In the genomic region with DNA sequence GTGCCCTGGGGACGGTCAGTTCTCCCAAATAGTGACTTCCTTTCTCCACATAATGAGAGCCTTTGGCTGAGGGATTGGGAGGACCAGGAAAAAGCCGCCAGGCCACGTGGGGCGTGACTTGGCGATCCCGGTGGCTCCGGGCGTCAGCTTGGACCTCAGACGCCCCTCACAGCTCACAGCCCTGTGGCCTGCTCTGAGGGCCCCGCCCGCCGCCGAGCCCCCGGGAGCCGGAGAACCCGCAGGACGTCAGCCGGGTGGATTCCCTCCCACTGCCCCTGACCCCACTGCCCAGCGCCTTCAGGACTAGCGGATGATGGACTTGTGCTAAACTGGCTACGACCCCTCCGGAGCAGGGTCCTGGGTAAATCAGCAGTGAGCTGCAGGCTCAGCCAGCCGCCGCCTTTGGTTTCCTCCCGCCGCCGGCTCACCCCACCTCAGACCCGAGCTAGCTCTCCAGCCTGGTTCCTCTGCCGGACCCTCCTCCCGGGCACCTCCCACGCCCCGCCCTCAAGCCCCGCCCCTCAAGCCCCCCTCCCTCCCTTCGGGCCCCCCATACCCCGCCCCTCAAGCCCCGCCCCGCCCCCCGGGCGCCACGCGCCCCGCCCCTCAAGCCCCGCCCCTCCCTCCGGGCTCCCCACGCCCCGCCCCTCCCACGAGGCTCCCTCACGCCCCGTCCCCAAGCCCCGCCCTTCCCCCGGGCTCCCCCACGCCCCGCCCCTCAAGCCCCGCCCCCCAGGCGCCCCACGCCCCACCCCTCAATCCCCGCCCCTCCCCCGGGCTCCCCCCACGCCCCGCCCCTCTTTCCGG, we compare ENCODE assay signal across 8 cellular contexts. TPM values are rescaled to one million over a fixed set of nuclear protein-coding genes. Genes with fewer than 3 reads are reported as not detected.
A peak's percentile ranks its signal among the peaks of the same experiment; 100 is the strongest.
DNase-seq lines count a peak whose midpoint lies in the region; ATAC-seq lines count a peak whose summit lies in the region.

No MANE protein-coding gene starts in this region.

- peak; percentile 36 for ATAC-seq in HG02678 (IDR thresholded peaks at IDR 0.05; ENCODE audit: unreplicated experiment)

- peaks cover 14% of the 10 kb centered on the region for H3K4me1 ChIP-seq in effector memory CD4-positive, alpha-beta T cell (ENCODE audit: control insufficient read depth, insufficient read depth, low read length, poor library complexity, severe bottlenecking)
- peaks cover 13% of the 10 kb centered on the region for H3K4me1 ChIP-seq in thymus (ENCODE audit: control insufficient read depth, insufficient read depth, low read length)

- no peaks in the 10 kb centered on the region for H3K27me3 ChIP-seq in effector memory CD4-positive, alpha-beta T cell (replicated peaks; ENCODE audit: control insufficient read depth, insufficient read depth, low read length, poor library complexity, severe bottlenecking)
- H3K27me3 ChIP-seq in thymus (ENCODE audit: control insufficient read depth, insufficient read depth) = peaks cover 4% of the 10 kb centered on the region

- no peaks in the 10 kb centered on the region for H3K36me3 ChIP-seq in effector memory CD4-positive, alpha-beta T cell (ENCODE audit: control insufficient read depth, insufficient read depth, low read length)
- no peaks in the 10 kb centered on the region for H3K36me3 ChIP-seq in thymus (ENCODE audit: control insufficient read depth, insufficient read depth)

- DNase-seq in NCI-H1417 (lab: John Stamatoyannopoulos, UW) = peak; percentile 61 to 89 (median 80)
- DNase-seq in NCI-H1417 treated with DMSO at 0.1 percent for 48 hours (lab: John Stamatoyannopoulos, UW) = no peak
- DNase-seq in SHP77 (lab: John Stamatoyannopoulos, UW) = peak; percentile 67 to 74
- no peak for DNase-seq in effector memory CD4-positive, alpha-beta T cell
- DNase-seq in medulla oblongata (ENCODE audit: extremely low spot score) = peak; percentile 75
- no peak for DNase-seq in activated CD4-positive, alpha-beta T cell treated with anti-CD3 and anti-CD28 coated beads, Interleukin-2, amount 50 U/mL, for 48 hours

- H3K27ac ChIP-seq in effector memory CD4-positive, alpha-beta T cell (ENCODE audit: insufficient read depth, low read length, poor library complexity, severe bottlenecking) = no peak overlapping the region
- peak overlapping the region; percentile 25 for H3K27ac ChIP-seq in thymus (ENCODE audit: low read depth)

- H3K9me3 ChIP-seq in effector memory CD4-positive, alpha-beta T cell (ENCODE audit: control insufficient read depth, low read length) = no peaks in the 10 kb centered on the region
- no peaks in the 10 kb centered on the region for H3K9me3 ChIP-seq in thymus (ENCODE audit: control insufficient read depth)

- H3K4me3 ChIP-seq in effector memory CD4-positive, alpha-beta T cell (ENCODE audit: insufficient read depth, low read depth, low read length, poor library complexity, severe bottlenecking) = peak overlapping the region; percentile 25
- H3K4me3 ChIP-seq in thymus (ENCODE audit: low read length) = peak overlapping the region; percentile 67

- 5% methylated on average over 45 of the region's 61 CpGs for WGBS in thymus

RNA-seq across cellular contexts. Expression of gene FAAP20, which starts 10.0 kb away (rescaled TPM):
- 125 TPM for polyA plus RNA-seq in thymus

RNA-seq across cellular contexts. Expression of gene SKI, which starts 23.5 kb away (rescaled TPM):
- 16.4 TPM for polyA plus RNA-seq in thymus

Comparison
In these comparisons a context has a peak if more than half of its experiments do, and no peak if none do; other contexts are left out.
1. DNase-seq: peak in NCI-H1417 (3 of 3), SHP77 (2 of 2) and medulla oblongata (single experiment); none in NCI-H1417 treated with DMSO at 0.1 percent for 48 hours (single experiment), effector memory CD4-positive, alpha-beta T cell (0 of 3) and activated CD4-positive, alpha-beta T cell treated with anti-CD3 and anti-CD28 coated beads, Interleukin-2, amount 50 U/mL, for 48 hours (0 of 2).